18 cellular contexts compared by ENCODE assay signal in genomic region chr12:15712823-15713663, GRCh38.
DNase-seq lines count a peak whose midpoint lies in the region; ATAC-seq and TF ChIP-seq lines count a peak whose summit lies in the region.
"Had no signal": no experiment of that assay in that cellular context is flagged by ENCODE, and none has a peak within 500 bp of the region (broad histone marks: within the 10 kb centered on the region; RNA-seq: fewer than 3 reads in every experiment).

No MANE protein-coding gene starts in this region.

- WGBS in liver, result 24% methylated on average over 8 of the region's 8 CpGs
- 31 to 49% (median 43%) methylated on average over 8 of the region's 8 CpGs for WGBS in stomach, 5 donors

- no peak for TF ChIP-seq CTCF in chondrocyte (IDR thresholded peaks at IDR 0.05)
- TF ChIP-seq CTCF in liver (IDR thresholded peaks at IDR 0.05; ENCODE audit: low read depth, low read length, missing input control), result no peak
- TF ChIP-seq CTCF in stomach (IDR thresholded peaks at IDR 0.05), result no peak
- no peak for TF ChIP-seq CTCF in A673 (conservative IDR thresholded peaks at IDR 0.05; ENCODE audit: low read depth, low read length)

- no TSS peak for BruUV-seq in A673 (replicated peaks; lab: Mats Ljungman, UMichigan)

- DNase-seq in DMS79 treated with DMSO at 0.1 percent for 48 hours (lab: John Stamatoyannopoulos, UW) (peak; percentile 87), chondrocyte (ENCODE audit: low spot score) (no peak), stomach (peak; percentile 76), A673 (ENCODE audit: low spot score) (no peak), A172 (ENCODE audit: low spot score) (no peak)
- DNase-seq: activated CD4-positive, alpha-beta T cell treated with anti-CD3 and anti-CD28 coated beads for 4 hours; activated T-cell treated with anti-CD3 and anti-CD28 coated beads, Interleukin-2, amount 50 U/mL, for 4 hours; anterior cingulate cortex; foreskin melanocyte; NCI-H345; OCI-M1; stimulated activated CD4-positive, alpha-beta T cell treated with anti-CD3 and anti-CD28 coated beads, Interleukin-1b, Interleukin-23, amount 100 ng/mL, for 48 hours; T-helper 1 cell had no signal

- no peak for ATAC-seq in GM19397 (IDR thresholded peaks at IDR 0.05; ENCODE audit: unreplicated experiment)
- ATAC-seq in HG02884 (IDR thresholded peaks at IDR 0.05; ENCODE audit: unreplicated experiment), result no peak
- ATAC-seq: activated T-cell treated with anti-CD3 and anti-CD28 coated beads, Interleukin-2, amount 50 U/mL, for 4 hours had no signal

- intact Hi-C loops in stomach (cut with DNase I; ENCODE audit: low total_unique reads), result no loop called here
- intact Hi-C loops in A673 (cut with micrococcal nuclease; ENCODE audit: unreplicated experiment), result no loop called here

- H3K4me3 Mint-ChIP-seq in chondrocyte (ENCODE audit: unreplicated experiment), result no peak overlapping the region
- H3K4me3 Mint-ChIP-seq: activated T-cell treated with anti-CD3 and anti-CD28 coated beads, Interleukin-2, amount 50 U/mL, for 4 hours had no signal

- peak overlapping the region; percentile 38 to 58 (median 46) for H3K4me3 ChIP-seq in liver (ENCODE audit: low read depth in 1 of 3, low read length in 3 of 3)
- peak overlapping the region in 2 of 4 donors; percentile 3 to 25 for H3K4me3 ChIP-seq in stomach
- no peak overlapping the region for H3K4me3 ChIP-seq in A673 (ENCODE audit: low read depth, low read length, poor library complexity, severe bottlenecking)
- H3K4me3 ChIP-seq: BLaER1, HAP-1 had no signal

- no peak for TF ChIP-seq EP300 in stomach (IDR thresholded peaks at IDR 0.05)

- no peaks in the 10 kb centered on the region for H3K9me3 Mint-ChIP-seq in chondrocyte (ENCODE audit: low read depth)
- H3K9me3 Mint-ChIP-seq: activated T-cell treated with anti-CD3 and anti-CD28 coated beads, Interleukin-2, amount 50 U/mL, for 4 hours had no signal

- peak in 1 of 2 donors; percentile 25 for TF ChIP-seq RAD21 in liver (IDR thresholded peaks at IDR 0.05)

- H3K4me1 ChIP-seq in liver (ENCODE audit: control insufficient read depth in 4 of 4, insufficient read depth in 4 of 4, low read length in 3 of 4) (peaks cover 6 to 50% (median 40%) of the 10 kb centered on the region in 4 donors), stomach (peaks cover 5 to 41% (median 23%) of the 10 kb centered on the region in 4 donors), A673 (ENCODE audit: insufficient read depth, low read length, poor library complexity, severe bottlenecking) (peaks cover 7% of the 10 kb centered on the region)
- H3K4me1 ChIP-seq: BLaER1, HAP-1 had no signal

- POLR2A ChIA-PET in A673 (lab: Charles Lee; ENCODE audit: low non-redundant PET), result no interaction called here

- H3K27ac Mint-ChIP-seq in chondrocyte (ENCODE audit: unreplicated experiment), result peak overlapping the region; percentile 63

- H3K27ac ChIP-seq in liver (ENCODE audit: low read depth in 1 of 2, low read length in 2 of 2), result peak overlapping the region; percentile 77
- peak overlapping the region; percentile 63 to 84 (median 74) for H3K27ac ChIP-seq in stomach
- no peak overlapping the region for H3K27ac ChIP-seq in A673 (ENCODE audit: low read depth, low read length, poor library complexity, severe bottlenecking)
- H3K27ac ChIP-seq: BLaER1 had no signal

- H3K9ac ChIP-seq in liver (ENCODE audit: low read depth in 1 of 2, low read length in 2 of 2), result peak overlapping the region in 1 of 2 donors; percentile 68
- H3K9ac ChIP-seq: BLaER1 had no signal

- TF ChIP-seq POLR2A in stomach (IDR thresholded peaks at IDR 0.05), result no peak

- H3K9me3 ChIP-seq in liver (ENCODE audit: control insufficient read depth in 4 of 4, low read length in 3 of 4) (no peaks in the 10 kb centered on the region), stomach (no peaks in the 10 kb centered on the region), A673 (ENCODE audit: low read depth, low read length, poor library complexity, severe bottlenecking) (no peaks in the 10 kb centered on the region)
- H3K9me3 ChIP-seq: BLaER1, HAP-1 had no signal

- no peaks in the 10 kb centered on the region for H3K36me3 ChIP-seq in liver (ENCODE audit: control insufficient read depth in 4 of 4, insufficient read depth in 3 of 4, low read depth in 1 of 4, low read length in 3 of 4)
- H3K36me3 ChIP-seq in stomach, result no peaks in the 10 kb centered on the region
- H3K36me3 ChIP-seq in A673 (ENCODE audit: insufficient read depth, low read length, poor library complexity, severe bottlenecking), result no peaks in the 10 kb centered on the region
- H3K36me3 ChIP-seq: BLaER1, HAP-1 had no signal

- peaks cover 80% of the 10 kb centered on the region for H3K4me1 Mint-ChIP-seq in chondrocyte (ENCODE audit: low read depth)

- H3K27me3 Mint-ChIP-seq in chondrocyte (ENCODE audit: low read depth), result no peaks in the 10 kb centered on the region

- H3K36me3 Mint-ChIP-seq in chondrocyte (ENCODE audit: low read depth), result peaks cover 8% of the 10 kb centered on the region

- CTCF ChIA-PET in A673 (lab: Charles Lee), result no interaction called here

- H3K27me3 ChIP-seq in liver (ENCODE audit: control insufficient read depth in 4 of 4, insufficient read depth in 4 of 4, low read length in 3 of 4), result no peaks in the 10 kb centered on the region
- no peaks in the 10 kb centered on the region for H3K27me3 ChIP-seq in stomach
- H3K27me3 ChIP-seq in A673 (replicated peaks; ENCODE audit: insufficient read depth, low read depth, low read length, poor library complexity), result no peaks in the 10 kb centered on the region
- H3K27me3 ChIP-seq: BLaER1 had no signal

TF ChIP-seq in liver, 16 proteins besides CTCF, POLR2A, EP300 and RAD21:
- TF ChIP-seq, protein P1, sequence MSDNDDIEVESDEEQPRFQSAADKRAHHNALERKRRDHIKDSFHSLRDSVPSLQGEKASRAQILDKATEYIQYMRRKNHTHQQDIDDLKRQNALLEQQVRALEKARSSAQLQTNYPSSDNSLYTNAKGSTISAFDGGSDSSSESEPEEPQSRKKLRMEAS (IDR thresholded peaks at IDR 0.05), result peak; percentile 46
- TF ChIP-seq GABPA (IDR thresholded peaks at IDR 0.05 in 1 of 2, conservative IDR thresholded peaks at IDR 0.05 in 1 of 2) (no peak), RXRA (IDR thresholded peaks at IDR 0.05) (peak; percentile 75 to 76), ATF3 (IDR thresholded peaks at IDR 0.05) (no peak), EGR1 (IDR thresholded peaks at IDR 0.05; ENCODE audit: low read depth in 2 of 2) (no peak), FOXA2 (IDR thresholded peaks at IDR 0.05) (peak; percentile 41), FOXA1 (IDR thresholded peaks at IDR 0.05) (no peak), HNF4A (conservative IDR thresholded peaks at IDR 0.05) (peak; percentile 85), SP1 (IDR thresholded peaks at IDR 0.05) (peak; percentile 79), TAF1 (conservative IDR thresholded peaks at IDR 0.05) (peak; percentile 32), HNF4G (IDR thresholded peaks at IDR 0.05) (peak; percentile 74), YY1 (IDR thresholded peaks at IDR 0.05) (peak; percentile 95), JUND (IDR thresholded peaks at IDR 0.05) (peak in 1 of 2 donors; percentile 32), NR2F2 (IDR thresholded peaks at IDR 0.05) (peak; percentile 54), ZBTB33 (IDR thresholded peaks at IDR 0.05) (peak; percentile 54)
- TF ChIP-seq, protein P2, sequence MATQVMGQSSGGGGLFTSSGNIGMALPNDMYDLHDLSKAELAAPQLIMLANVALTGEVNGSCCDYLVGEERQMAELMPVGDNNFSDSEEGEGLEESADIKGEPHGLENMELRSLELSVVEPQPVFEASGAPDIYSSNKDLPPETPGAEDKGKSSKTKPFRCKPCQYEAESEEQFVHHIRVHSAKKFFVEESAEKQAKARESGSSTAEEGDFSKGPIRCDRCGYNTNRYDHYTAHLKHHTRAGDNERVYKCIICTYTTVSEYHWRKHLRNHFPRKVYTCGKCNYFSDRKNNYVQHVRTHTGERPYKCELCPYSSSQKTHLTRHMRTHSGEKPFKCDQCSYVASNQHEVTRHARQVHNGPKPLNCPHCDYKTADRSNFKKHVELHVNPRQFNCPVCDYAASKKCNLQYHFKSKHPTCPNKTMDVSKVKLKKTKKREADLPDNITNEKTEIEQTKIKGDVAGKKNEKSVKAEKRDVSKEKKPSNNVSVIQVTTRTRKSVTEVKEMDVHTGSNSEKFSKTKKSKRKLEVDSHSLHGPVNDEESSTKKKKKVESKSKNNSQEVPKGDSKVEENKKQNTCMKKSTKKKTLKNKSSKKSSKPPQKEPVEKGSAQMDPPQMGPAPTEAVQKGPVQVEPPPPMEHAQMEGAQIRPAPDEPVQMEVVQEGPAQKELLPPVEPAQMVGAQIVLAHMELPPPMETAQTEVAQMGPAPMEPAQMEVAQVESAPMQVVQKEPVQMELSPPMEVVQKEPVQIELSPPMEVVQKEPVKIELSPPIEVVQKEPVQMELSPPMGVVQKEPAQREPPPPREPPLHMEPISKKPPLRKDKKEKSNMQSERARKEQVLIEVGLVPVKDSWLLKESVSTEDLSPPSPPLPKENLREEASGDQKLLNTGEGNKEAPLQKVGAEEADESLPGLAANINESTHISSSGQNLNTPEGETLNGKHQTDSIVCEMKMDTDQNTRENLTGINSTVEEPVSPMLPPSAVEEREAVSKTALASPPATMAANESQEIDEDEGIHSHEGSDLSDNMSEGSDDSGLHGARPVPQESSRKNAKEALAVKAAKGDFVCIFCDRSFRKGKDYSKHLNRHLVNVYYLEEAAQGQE (IDR thresholded peaks at IDR 0.05), result peak; percentile 58

Comparison
In these comparisons a context has a peak if more than half of its experiments do, and no peak if none do; other contexts are left out.
1. DNase-seq: peak in DMS79 treated with DMSO at 0.1 percent for 48 hours (single experiment) and stomach (single experiment); none in chondrocyte (single experiment), A673 (single experiment) and A172 (single experiment).